Comparison of ENCODE assay signal across 12 cellular contexts in the genomic region with DNA sequence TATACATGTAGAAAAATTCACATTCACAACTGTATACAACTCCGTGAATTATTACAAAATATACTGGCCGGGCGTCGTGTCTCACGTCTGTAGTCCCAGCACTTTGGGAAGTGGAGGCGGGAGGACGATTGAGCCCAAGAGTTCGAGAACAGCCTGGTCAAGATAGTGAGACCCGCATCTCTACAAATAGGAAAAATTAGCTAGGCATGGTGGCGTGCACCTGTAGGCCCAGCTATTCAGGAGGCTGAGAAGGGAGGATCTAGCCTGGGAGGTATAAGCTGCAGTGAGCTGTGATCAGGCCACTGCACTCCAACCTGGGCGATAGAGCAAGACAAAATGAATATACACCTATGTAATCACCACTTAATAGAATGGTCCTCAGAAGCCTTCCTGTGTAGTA. TPM values are rescaled to one million over a fixed set of nuclear protein-coding genes. Genes with fewer than 3 reads are reported as not detected.
A peak's percentile ranks its signal among the peaks of the same experiment; 100 is the strongest.
DNase-seq lines count a peak whose midpoint lies in the region; ATAC-seq, FAIRE-seq and TF ChIP-seq lines count a peak whose summit lies in the region.
"Had no signal": no experiment of that assay in that cellular context is flagged by ENCODE, and none has a peak within 500 bp of the region (broad histone marks: within the 10 kb centered on the region; RNA-seq: fewer than 3 reads in every experiment).

No MANE protein-coding gene starts in this region.

- peaks cover 10% of the 10 kb centered on the region for H3K4me1 Mint-ChIP-seq in WTC11

- intact Hi-C loops in thyroid gland (cut with DNase I): no loop called here

- H3K79me2 ChIP-seq in GM23248 (ENCODE audit: insufficient read depth) (peaks cover 32% of the 10 kb centered on the region), hepatocyte (peaks cover 30% of the 10 kb centered on the region)

- FAIRE-seq in A549 (lab: Jason Lieb, UNC): no peak

- CTCF ChIA-PET in A549 (lab: Yijun Ruan, JAX) (interaction anchor here (3.6 kb wide), 1 partner anchor 17 kb away, joined by 15 read pairs; no protein-coding TSS in a partner anchor), WTC11 (lab: Charles Lee) (interaction anchor here (0.5 kb wide), 1 partner anchor 107 kb away, joined by 5 read pairs; no protein-coding TSS in a partner anchor)

- peaks cover 8% of the 10 kb centered on the region; the same call in 2 of the 3 replicates for H3K4me1 ChIP-seq in A549
- H3K4me1 ChIP-seq in GM23248 (ENCODE audit: insufficient read depth): 0 out of 2 replicates have a peak, but pooled peaks cover 4% of the 10 kb centered on the region
- peaks cover 7% of the 10 kb centered on the region for H3K4me1 ChIP-seq in hepatocyte (ENCODE audit: insufficient read depth)
- H3K4me1 ChIP-seq in thyroid gland: peaks cover 5 to 14% of the 10 kb centered on the region in 2 donors

- H3K4me3 ChIP-seq in A549 (peak overlapping the region; percentile 85), GM23248 (peak overlapping the region; percentile 88), hepatocyte (no peak overlapping the region), thyroid gland (replicated peaks in 1 of 3) (no peak overlapping the region)

- no peak for DNase-seq in A549 (ENCODE audit: low read depth in 1 of 2, low spot score in 1 of 2)
- peak; percentile 2 for DNase-seq in GM23248
- no peak for DNase-seq in WTC11 (ENCODE audit: low spot score)
- no peak for DNase-seq in hepatocyte (ENCODE audit: low spot score)
- DNase-seq in NCI-H1417 treated with DMSO at 0.1 percent for 48 hours (lab: John Stamatoyannopoulos, UW): no peak
- DNase-seq in thyroid gland: no peak
- no peak for DNase-seq in NCI-H2081 (lab: John Stamatoyannopoulos, UW)
- DNase-seq: activated CD8-positive, alpha-beta memory T cell treated with anti-CD3 and anti-CD28 coated beads, Interleukin-2, amount 50 U/mL, for 48 hours; DMS79; sigmoid colon; tibial artery had no signal

- H4K20me1 ChIP-seq in GM23248 (ENCODE audit: insufficient read depth) (no peaks in the 10 kb centered on the region), hepatocyte (ENCODE audit: insufficient read depth, poor library complexity, severe bottlenecking) (no peaks in the 10 kb centered on the region)

- H3K4me2 ChIP-seq in A549 (peak overlapping the region; percentile 91), GM23248 (ENCODE audit: unreplicated experiment) (peak overlapping the region; percentile 57), hepatocyte (peak overlapping the region; percentile 88)

- no peak for TF ChIP-seq CTCF in A549 (IDR thresholded peaks at IDR 0.05)
- TF ChIP-seq CTCF in WTC11 (IDR thresholded peaks at IDR 0.05): no peak
- TF ChIP-seq CTCF in hepatocyte (IDR thresholded peaks at IDR 0.05; ENCODE audit: poor library complexity): no peak
- TF ChIP-seq CTCF in thyroid gland (IDR thresholded peaks at IDR 0.05): no peak

- POLR2A ChIA-PET in A549 (lab: Yijun Ruan, JAX): interaction anchor here (0.5 kb wide), 1 partner anchor 8 kb away, joined by 4 read pairs; no protein-coding TSS in a partner anchor
- POLR2A ChIA-PET in WTC11 (lab: Charles Lee): interaction anchor here (2.5 kb wide), 1 partner anchor 198 kb away, joined by 13 read pairs; the partner anchor contains the start of gene VPS18

- H3K36me3 ChIP-seq in GM23248 (ENCODE audit: low read depth) (no peaks in the 10 kb centered on the region), hepatocyte (replicated peaks; ENCODE audit: insufficient read depth, low read depth) (no peaks in the 10 kb centered on the region), thyroid gland (no peaks in the 10 kb centered on the region)

- in situ Hi-C loops in GM23248 (cut with MboI): no loop called here

- peak overlapping the region; percentile 97 for H3K4me3 Mint-ChIP-seq in WTC11

- H3K9me3 ChIP-seq in A549 (no peaks in the 10 kb centered on the region), GM23248 (ENCODE audit: low read depth) (no peaks in the 10 kb centered on the region), hepatocyte (ENCODE audit: low read depth) (no peaks in the 10 kb centered on the region), thyroid gland (no peaks in the 10 kb centered on the region)
- H3K9me3 ChIP-seq: sigmoid colon, tibial artery had no signal

- H3K9ac ChIP-seq in GM23248: peak overlapping the region; percentile 85

- no peak overlapping the region for H3K27ac Mint-ChIP-seq in WTC11

- H2AFZ ChIP-seq in GM23248: peak overlapping the region; percentile 90
- H2AFZ ChIP-seq in hepatocyte: peak overlapping the region; percentile 66

- H3K9me3 Mint-ChIP-seq in WTC11: no peaks in the 10 kb centered on the region

- no peaks in the 10 kb centered on the region for H3K27me3 ChIP-seq in GM23248 (replicated peaks; ENCODE audit: insufficient read depth)
- no peaks in the 10 kb centered on the region for H3K27me3 ChIP-seq in hepatocyte
- H3K27me3 ChIP-seq in thyroid gland: no peaks in the 10 kb centered on the region
- H3K27me3 ChIP-seq: sigmoid colon, tibial artery had no signal

- TF ChIP-seq EP300 in A549 (IDR thresholded peaks at IDR 0.05): no peak

- WGBS in A549 (ENCODE audit: missing lambda C conversion rate): 88% methylated on average over 11 of the region's 11 CpGs
- WGBS in GM23248 (ENCODE audit: low coverage in 1 of 2, low lambda C conversion rate in 2 of 2, missing lambda C conversion rate in 2 of 2), 2 experiments: 79 to 88% methylated on average over 11 of the region's 11 CpGs
- WGBS in hepatocyte (ENCODE audit: low lambda C conversion rate, missing lambda C conversion rate): 89% methylated on average over 11 of the region's 11 CpGs
- 84 to 86% methylated on average over 11 of the region's 11 CpGs for WGBS in thyroid gland, 2 donors

- peaks cover 34% of the 10 kb centered on the region for H3K36me3 Mint-ChIP-seq in WTC11

- no peak for TF ChIP-seq RAD21 in A549 (conservative IDR thresholded peaks at IDR 0.05 in 1 of 2, IDR thresholded peaks at IDR 0.05 in 1 of 2)

- H3K27me3 Mint-ChIP-seq in WTC11 (ENCODE audit: low read depth): no peaks in the 10 kb centered on the region

- no peak for ATAC-seq in A549
- no peak for ATAC-seq in WTC11
- ATAC-seq in HG02759 (IDR thresholded peaks at IDR 0.05; ENCODE audit: unreplicated experiment): no peak

- H3K9me2 ChIP-seq in GM23248 (ENCODE audit: insufficient read depth) (no peaks in the 10 kb centered on the region), hepatocyte (replicated peaks; ENCODE audit: insufficient read depth) (no peaks in the 10 kb centered on the region)

- peaks cover 12% of the 10 kb centered on the region; the same call in 1 of the 2 replicates for H3F3A ChIP-seq in GM23248 (ENCODE audit: insufficient read depth)

- TF ChIP-seq POLR2A in A549 (IDR thresholded peaks at IDR 0.05; ENCODE audit: low read length) (no peak), thyroid gland (IDR thresholded peaks at IDR 0.05) (no peak)

- H3K27ac ChIP-seq in A549: peak overlapping the region in 1 of 2 experiments; percentile 96; a peak in 2 of 6 replicates
- peak overlapping the region; percentile 83; the same call in 1 of the 2 replicates for H3K27ac ChIP-seq in GM23248
- no peak overlapping the region for H3K27ac ChIP-seq in hepatocyte
- no peak overlapping the region for H3K27ac ChIP-seq in thyroid gland

TF ChIP-seq in A549, 52 proteins besides CTCF, POLR2A, EP300 and RAD21 (continues in another document):
- TF ChIP-seq JUN (IDR thresholded peaks at IDR 0.05) (no peak), CHD4 (IDR thresholded peaks at IDR 0.05; ENCODE audit: borderline replicate concordance) (no peak), TP53 (CRISPR knock-in tag; IDR thresholded peaks at IDR 0.05) (no peak), HEYL (CRISPR knock-in tag; IDR thresholded peaks at IDR 0.05) (no peak), KDM1A (IDR thresholded peaks at IDR 0.05; ENCODE audit: low read depth) (no peak), POLR2AphosphoS2 (conservative IDR thresholded peaks at IDR 0.05; ENCODE audit: low read length) (no peak)

TF ChIP-seq in WTC11, 78 proteins besides CTCF, POLR2A, EP300 and RAD21:
- TF ChIP-seq ZNF121 (CRISPR knock-in tag; IDR thresholded peaks at IDR 0.05) (peak; percentile 67; the same call in 1 of the 2 replicates), TP53 (CRISPR knock-in tag; IDR thresholded peaks at IDR 0.05) (no peak)
TF ChIP-seq in WTC11: peak in this region for 1.

RNA-seq across cellular contexts. Expression of gene RAD51, which starts 1.3 kb away (rescaled TPM):
- polyA plus RNA-seq in A549 (2011; rRNA removed) (11.5 and 12.9 TPM in 2 replicates), A549 (2017; fragmentation: RNase III; extraction: RNeasy Plus Mini Kit Qiagen cat#74134 plus additional on column Dnase treatment) (14.4 to 17.2 TPM (median 16.5 TPM) in 3 replicates), GM23248 (2016; fragmentation: Nextera tagmentation; extraction: Ambion mirVana) (12.1 and 14.6 TPM in 2 replicates), hepatocyte (4.9 and 5.9 TPM in 2 replicates)
- 13.8 and 15.4 TPM in 2 replicates for polyA plus RNA-seq in A549 (2012; cell fraction: cytosol; rRNA removed)
- 9.7 and 12.3 TPM in 2 replicates for polyA plus RNA-seq in A549 (2012; cell fraction: nucleus; rRNA removed)
- 14.6 and 17.3 TPM in 2 replicates for polyA minus RNA-seq in A549 (2011; rRNA and poly(A)+ RNA removed)
- total RNA-seq in GM23248 (2014; rRNA removed; shearing (Covaris generic)): 5.1 and 7.1 TPM in 2 replicates
- total RNA-seq in WTC11 (2021) (29.7 to 36.4 TPM (median 31.0 TPM) in 3 replicates), hepatocyte (2.0 and 5.0 TPM in 2 replicates), thyroid gland (1 to 10 TPM in 1 of 4 donors, under 1 TPM in 1, not detected in 2; 0.40 to 1.4 TPM)

RNA-seq across cellular contexts. Expression of gene RMDN3, which starts 58.8 kb away (rescaled TPM):
- 13.4 and 15.4 TPM in 2 replicates for polyA plus RNA-seq in A549 (2011; rRNA removed)
- 15.0 and 15.9 TPM in 2 replicates for polyA plus RNA-seq in A549 (2012; cell fraction: cytosol; rRNA removed)
- polyA plus RNA-seq in A549 (2012; cell fraction: nucleus; rRNA removed): 16.4 and 17.7 TPM in 2 replicates
- 16.9 to 17.9 TPM (median 17.2 TPM) in 3 replicates for polyA plus RNA-seq in A549 (2017; fragmentation: RNase III; extraction: RNeasy Plus Mini Kit Qiagen cat#74134 plus additional on column Dnase treatment)
- 6.8 and 7.0 TPM in 2 replicates for polyA minus RNA-seq in A549 (2011; rRNA and poly(A)+ RNA removed)
- 25.9 and 30.0 TPM in 2 replicates for total RNA-seq in GM23248 (2014; rRNA removed; shearing (Covaris generic))
- polyA plus RNA-seq in GM23248 (2016; fragmentation: Nextera tagmentation; extraction: Ambion mirVana): 41.4 TPM in 2 replicates
- 21.7 to 25.9 TPM (median 22.8 TPM) in 3 replicates for total RNA-seq in WTC11 (2021)
- total RNA-seq in hepatocyte: 23.0 and 26.0 TPM in 2 replicates
- polyA plus RNA-seq in hepatocyte: 39.0 and 46.8 TPM in 2 replicates
- total RNA-seq in thyroid gland: 10 to 100 TPM; 29.2 to 39.8 (median 31.7) TPM

Comparison
In these comparisons a context has a peak if more than half of its experiments do, and no peak if none do; other contexts are left out.
1. H3K4me3 ChIP-seq: peak in A549 (single experiment) and GM23248 (single experiment); none in hepatocyte (single experiment) and thyroid gland (0 of 3).
2. Peak in every context shown above with its lines, with median percentiles within 50 percentile points of each other: H3K4me2 ChIP-seq.